Comparison of ENCODE assay signal across 1 cellular context in genomic region chr11:58927393-58928081, GRCh38.
TF ChIP-seq lines count a peak whose summit lies in the region.

No MANE protein-coding gene starts in this region.

TF ChIP-seq in GM12878, 131 proteins besides CTCF, POLR2A, EP300 and RAD21 (continued from another document):
- no peak for TF ChIP-seq ZBTB11 (CRISPR knock-in tag; IDR thresholded peaks at IDR 0.05)
- TF ChIP-seq ZBTB4 (CRISPR knock-in tag; IDR thresholded peaks at IDR 0.05) = no peak
- no peak for TF ChIP-seq POU2F2 (IDR thresholded peaks at IDR 0.05; ENCODE audit: borderline replicate concordance, low read depth, low read length)
